1 cellular context compared by ENCODE assay signal in genomic region chrX:68807818-68808217, GRCh38.
TF ChIP-seq lines count a peak whose summit lies in the region.

No MANE protein-coding gene starts in this region.

TF ChIP-seq in HCT116, 20 proteins besides CTCF, POLR2A, EP300 and RAD21 (continued from another document):
- TF ChIP-seq REST (IDR thresholded peaks at IDR 0.05; ENCODE audit: low read depth) (no peak), POLR2AphosphoS5 (IDR thresholded peaks at IDR 0.05; ENCODE audit: low read depth, low read length) (no peak), SIN3A (IDR thresholded peaks at IDR 0.05; ENCODE audit: low read depth) (no peak), SRF (IDR thresholded peaks at IDR 0.05; ENCODE audit: low read depth) (no peak), EZH2 (IDR thresholded peaks at IDR 0.05) (no peak), TCF7L2 (IDR thresholded peaks at IDR 0.05; ENCODE audit: borderline replicate concordance, extremely low read depth, insufficient read depth, insufficient read length) (no peak), YY1 (IDR thresholded peaks at IDR 0.05; ENCODE audit: extremely low read depth, insufficient replicate concordance, low read depth, low read length) (no peak), MAX (IDR thresholded peaks at IDR 0.05) (no peak), ATF3 (IDR thresholded peaks at IDR 0.05) (no peak), EZH2phosphoT487 (IDR thresholded peaks at IDR 0.05; ENCODE audit: borderline replicate concordance) (no peak), ZBTB33 (IDR thresholded peaks at IDR 0.05; ENCODE audit: extremely low read depth, insufficient replicate concordance, low read length) (no peak), CBX3 (IDR thresholded peaks at IDR 0.05; ENCODE audit: low read depth) (no peak), ELF1 (IDR thresholded peaks at IDR 0.05; ENCODE audit: borderline replicate concordance, low read depth) (no peak)
